In the genomic region with DNA sequence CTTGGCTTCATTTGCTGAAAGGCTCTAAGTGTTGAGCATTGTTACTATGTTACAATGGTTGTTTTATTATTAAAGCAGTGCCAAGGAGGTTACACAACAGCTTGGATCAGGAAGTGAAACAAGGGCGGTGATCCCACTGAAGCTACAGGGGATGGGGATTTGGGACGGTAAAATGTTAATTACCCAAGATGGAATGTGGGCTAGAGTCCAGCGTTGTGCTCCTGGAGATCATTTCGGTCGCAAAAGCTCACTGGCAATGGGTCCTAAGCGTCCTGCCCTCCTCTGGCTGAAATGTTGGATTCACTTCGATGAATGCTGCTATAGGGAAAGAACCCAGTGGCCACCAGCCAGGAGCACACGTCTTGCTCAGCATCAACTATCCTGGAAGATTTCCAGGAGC, we compare ENCODE assay signal across 9 cellular contexts. TPM values are rescaled to one million over a fixed set of nuclear protein-coding genes. Genes with fewer than 3 reads are reported as not detected.
DNase-seq lines count a peak whose midpoint lies in the region; FAIRE-seq and TF ChIP-seq lines count a peak whose summit lies in the region.
"Had no signal": no experiment of that assay in that cellular context is flagged by ENCODE, and none has a peak within 500 bp of the region (broad histone marks: within the 10 kb centered on the region; RNA-seq: fewer than 3 reads in every experiment).

No MANE protein-coding gene starts in this region.

- H3K36me3 ChIP-seq in astrocyte (ENCODE audit: insufficient read depth, low read length) = no peaks in the 10 kb centered on the region
- H3K36me3 ChIP-seq: cardiac muscle cell had no signal

- H3K9ac ChIP-seq in astrocyte (ENCODE audit: low read length) = no peak overlapping the region

- in situ Hi-C loops in GM13977 (cut with MboI; ENCODE audit: low pct_unique_long_range_greater_than_20kb, low sequenced_read_pairs, unreplicated experiment) = no loop called here

- peaks cover 8% of the 10 kb centered on the region for H3K4me1 Mint-ChIP-seq in astrocyte (ENCODE audit: low read depth, unreplicated experiment)

- no peaks in the 10 kb centered on the region for H3K9me3 ChIP-seq in astrocyte (ENCODE audit: insufficient read depth, low read depth, low read length)

- H3K27ac Mint-ChIP-seq in astrocyte (ENCODE audit: unreplicated experiment) = peak overlapping the region; percentile 8

- H3K36me3 Mint-ChIP-seq in astrocyte (ENCODE audit: low read depth, unreplicated experiment) = peaks cover 2% of the 10 kb centered on the region

- H3K4me2 ChIP-seq in astrocyte (ENCODE audit: low read length) = peak overlapping the region; percentile 85

- H3K27ac ChIP-seq in 22Rv1 (peak overlapping the region; percentile 82), HL-60 (replicated peaks) (peak overlapping the region; percentile 82), astrocyte (ENCODE audit: low read depth, low read length) (no peak overlapping the region)

- no peak overlapping the region for H3K4me3 ChIP-seq in HL-60 (replicated peaks; ENCODE audit: insufficient read depth, low read length)
- H3K4me3 ChIP-seq in astrocyte (ENCODE audit: insufficient read depth, low read depth, low read length) = no peak overlapping the region

- no peak for FAIRE-seq in astrocyte (lab: Jason Lieb, UNC)

- DNase-seq in HL-60 (ENCODE audit: low read depth in 1 of 2, low spot score in 1 of 2) (peak in 1 of 2 experiments; percentile 34), astrocyte (ENCODE audit: low read depth) (no peak), mesenteric fat pad (ENCODE audit: low spot score) (peak; percentile 57), NCI-H1436 (lab: John Stamatoyannopoulos, UW) (no peak), middle frontal gyrus (ENCODE audit: extremely low spot score, low spot score) (no peak), NCI-H526 (lab: John Stamatoyannopoulos, UW) (no peak), GM13977 (ENCODE audit: low spot score) (no peak)

- no peaks in the 10 kb centered on the region for H3K79me2 ChIP-seq in astrocyte (ENCODE audit: insufficient read depth, low read length)

- H3K27me3 Mint-ChIP-seq in astrocyte (ENCODE audit: low read depth, unreplicated experiment) = peaks cover 14% of the 10 kb centered on the region

- H4K20me1 ChIP-seq in astrocyte (ENCODE audit: insufficient read depth, low read length) = no peaks in the 10 kb centered on the region

- TF ChIP-seq CTCF in 22Rv1 (IDR thresholded peaks at IDR 0.05) = no peak
- TF ChIP-seq CTCF in HL-60 (IDR thresholded peaks at IDR 0.05; ENCODE audit: insufficient read depth, low read length) = no peak
- TF ChIP-seq CTCF in astrocyte (IDR thresholded peaks at IDR 0.05; ENCODE audit: insufficient read depth, low read depth, low read length) = no peak
- no peak for TF ChIP-seq CTCF in GM13977 (IDR thresholded peaks at IDR 0.05; ENCODE audit: extremely low read depth, insufficient read depth, missing control alignments)

- H3K27me3 ChIP-seq in HL-60 (ENCODE audit: insufficient read depth, poor library complexity, severe bottlenecking) = no peaks in the 10 kb centered on the region
- peaks cover 35% of the 10 kb centered on the region for H3K27me3 ChIP-seq in astrocyte (ENCODE audit: insufficient read depth, low read length)

- H3K4me1 ChIP-seq in astrocyte (ENCODE audit: insufficient read depth, low read length) = peaks cover 6% of the 10 kb centered on the region

- no peaks in the 10 kb centered on the region for H3K9me3 Mint-ChIP-seq in astrocyte (ENCODE audit: unreplicated experiment)

- no peak overlapping the region for H2AFZ ChIP-seq in astrocyte (ENCODE audit: low read depth, low read length)

- no peak overlapping the region for H3K4me3 Mint-ChIP-seq in astrocyte (ENCODE audit: unreplicated experiment)

RNA-seq across cellular contexts. Expression of a gene that starts 48.3 kb away (rescaled TPM):
- total RNA-seq in astrocyte (0.79 and 0.82 TPM in 2 replicates), mesenteric fat pad (0.87 TPM)
